ENCODE assay signal across 14 cellular contexts in genomic region chr16:52676951-52677350, GRCh38.
DNase-seq lines count a peak whose midpoint lies in the region; ATAC-seq and TF ChIP-seq lines count a peak whose summit lies in the region.
"Had no signal": no experiment of that assay in that cellular context is flagged by ENCODE, and none has a peak within 500 bp of the region (broad histone marks: within the 10 kb centered on the region; RNA-seq: fewer than 3 reads in every experiment).

No MANE protein-coding gene starts in this region.

- dilution Hi-C loops in mammary epithelial cell (cut with HindIII; ENCODE audit: low sequenced_read_pairs): no loop called here

- no TSS peak for BruUV-seq in MCF 10A (replicated peaks; lab: Mats Ljungman, UMichigan)
- no TSS peak for BruUV-seq in mammary epithelial cell (replicated peaks; lab: Mats Ljungman, UMichigan)

- no peaks in the 10 kb centered on the region for H3K27me3 Mint-ChIP-seq in MCF 10A (ENCODE audit: insufficient read depth, unreplicated experiment)
- H3K27me3 Mint-ChIP-seq: B cell; CD4-positive, alpha-beta T cell had no signal

- no peak overlapping the region for H3K9ac ChIP-seq in mammary epithelial cell (ENCODE audit: insufficient read depth, low read length)

- H3K36me3 ChIP-seq in mammary epithelial cell (ENCODE audit: insufficient read depth, low read length) (no peaks in the 10 kb centered on the region), mucosa of descending colon (ENCODE audit: low read depth) (no peaks in the 10 kb centered on the region)

- no peaks in the 10 kb centered on the region for H4K20me1 ChIP-seq in mammary epithelial cell (ENCODE audit: insufficient read depth, low read length)

- DNase-seq in MCF 10A (ENCODE audit: unreplicated experiment) (peak; percentile 0), mammary epithelial cell (no peak), epithelial cell of proximal tubule (ENCODE audit: low read depth) (peak; percentile 1), mucosa of descending colon (no peak), HUDEP-2 (lab: John Stamatoyannopoulos, UW; ENCODE audit: unreplicated experiment in 76 of 76) (no peak), posterior vena cava (ENCODE audit: low spot score) (no peak), 8988T (no peak)
- DNase-seq: C1 segment of cervical spinal cord; CD4-positive, alpha-beta T cell; DND-41; IMR-90 had no signal

- TF ChIP-seq CTCF in MCF 10A (IDR thresholded peaks at IDR 0.05; ENCODE audit: unreplicated experiment) (no peak), mammary epithelial cell (conservative IDR thresholded peaks at IDR 0.05 in 1 of 2, IDR thresholded peaks at IDR 0.05 in 1 of 2; ENCODE audit: extremely low read depth in 1 of 2, insufficient read depth in 1 of 2, low read depth in 1 of 2, low read length in 2 of 2) (no peak), epithelial cell of proximal tubule (conservative IDR thresholded peaks at IDR 0.05; ENCODE audit: low read depth, low read length) (no peak), mucosa of descending colon (IDR thresholded peaks at IDR 0.05) (no peak)

- H3K9me3 ChIP-seq in mammary epithelial cell (replicated peaks; ENCODE audit: insufficient read depth, low read length) (peaks cover 6% of the 10 kb centered on the region), mucosa of descending colon (no peaks in the 10 kb centered on the region)

- no peak overlapping the region for H2AFZ ChIP-seq in mammary epithelial cell (ENCODE audit: low read depth, low read length)

- POLR2A ChIA-PET in MCF 10A (lab: Yijun Ruan, JAX): interaction anchor here (0.7 kb wide), 1 partner anchor 10 kb away, joined by 4 read pairs; no protein-coding TSS in a partner anchor

- H3K4me3 ChIP-seq in mammary epithelial cell (replicated peaks in 1 of 3; ENCODE audit: insufficient read depth in 1 of 3, low read depth in 2 of 3, low read length in 3 of 3) (no peak overlapping the region), epithelial cell of proximal tubule (ENCODE audit: low read depth, low read length) (no peak overlapping the region), mucosa of descending colon (no peak overlapping the region)

- H3K9me3 Mint-ChIP-seq in MCF 10A (ENCODE audit: unreplicated experiment): peaks cover 14% of the 10 kb centered on the region

- H3K27ac ChIP-seq in mammary epithelial cell (ENCODE audit: insufficient read depth, low read depth, low read length): no peak overlapping the region
- H3K27ac ChIP-seq: HL-60 had no signal

- in situ Hi-C loops in mammary epithelial cell (cut with MboI; ENCODE audit: low sequenced_read_pairs in 2 of 2): no loop called here

- no peak overlapping the region for H3K4me3 Mint-ChIP-seq in MCF 10A (ENCODE audit: unreplicated experiment)
- H3K4me3 Mint-ChIP-seq: B cell; CD4-positive, alpha-beta T cell had no signal

- no peaks in the 10 kb centered on the region for H3K4me1 Mint-ChIP-seq in MCF 10A (ENCODE audit: insufficient read depth, unreplicated experiment)
- H3K4me1 Mint-ChIP-seq: B cell had no signal

- peak; percentile 50 for ATAC-seq in mucosa of descending colon
- ATAC-seq: HCT116 had no signal

- H3K4me1 ChIP-seq in mammary epithelial cell (ENCODE audit: insufficient read depth, low read length): no peaks in the 10 kb centered on the region
- no peaks in the 10 kb centered on the region for H3K4me1 ChIP-seq in mucosa of descending colon (ENCODE audit: low read depth)

- H3K36me3 Mint-ChIP-seq in MCF 10A (ENCODE audit: insufficient read depth, unreplicated experiment): no peaks in the 10 kb centered on the region

- no peaks in the 10 kb centered on the region for H3K27me3 ChIP-seq in mammary epithelial cell (ENCODE audit: insufficient read depth, low read length)

- CTCF ChIA-PET in MCF 10A (lab: Yijun Ruan, JAX) (interaction anchor here (0.7 kb wide), 1 partner anchor 128 kb away, joined by 3 read pairs; no protein-coding TSS in a partner anchor), mammary epithelial cell (lab: Charles Lee; ENCODE audit: low non-redundant PET) (no interaction called here)

- no peak overlapping the region for H3K4me2 ChIP-seq in mammary epithelial cell (ENCODE audit: insufficient read depth, low read depth, low read length)

- no peak overlapping the region for H3K27ac Mint-ChIP-seq in MCF 10A (ENCODE audit: low read depth, unreplicated experiment)
- H3K27ac Mint-ChIP-seq: B cell; CD4-positive, alpha-beta T cell had no signal

- intact Hi-C loops in MCF 10A (cut with micrococcal nuclease): no loop called here
- intact Hi-C loops in mammary epithelial cell (cut with micrococcal nuclease): no loop called here
- intact Hi-C loops in mucosa of descending colon (cut with DNase I, micrococcal nuclease): no loop called here
- intact Hi-C loops in posterior vena cava (cut with DNase I): no loop called here

- no peaks in the 10 kb centered on the region for H3K79me2 ChIP-seq in mammary epithelial cell (ENCODE audit: insufficient read depth, low read length)

Comparison
In these comparisons a context has a peak if more than half of its experiments do, and no peak if none do; other contexts are left out.
1. DNase-seq: peak in MCF 10A (single experiment) and epithelial cell of proximal tubule (single experiment); none in mammary epithelial cell (single experiment), mucosa of descending colon (0 of 3), HUDEP-2 (0 of 76), posterior vena cava (single experiment) and 8988T (single experiment).